In genomic region chr1:33225586-33225985, GRCh38 we compare ENCODE assay signal across 6 cellular contexts.
"Had no signal": no experiment of that assay in that cellular context is flagged by ENCODE, and none has a peak within 500 bp of the region (broad histone marks: within the 10 kb centered on the region; RNA-seq: fewer than 3 reads in every experiment).

No MANE protein-coding gene starts in this region.

- H3K27ac ChIP-seq: HL-60 had no signal

- DNase-seq: IMR-90, KBM-7, KG1 had no signal

- ATAC-seq: HepG2, K562 had no signal

- H3K4me3 ChIP-seq: K562 had no signal
